Comparison of ENCODE assay signal across 15 cellular contexts in genomic region chrX:119495734-119496520, GRCh38. TPM values are rescaled to one million over a fixed set of nuclear protein-coding genes. Genes with fewer than 3 reads are reported as not detected.
DNase-seq lines count a peak whose midpoint lies in the region; ATAC-seq and TF ChIP-seq lines count a peak whose summit lies in the region.
"Had no signal": no experiment of that assay in that cellular context is flagged by ENCODE, and none has a peak within 500 bp of the region (broad histone marks: within the 10 kb centered on the region; RNA-seq: fewer than 3 reads in every experiment).

No MANE protein-coding gene starts in this region.

- CTCF ChIA-PET in activated CD4-positive, alpha-beta memory T cell treated with anti-CD3 and anti-CD28 coated beads for 36 hours (lab: Charles Lee), result interaction anchor here (1.4 kb wide), 1 partner anchor 14 kb away, joined by 10 read pairs; no protein-coding TSS in a partner anchor
- CTCF ChIA-PET in activated CD4-positive, alpha-beta memory T cell treated with anti-CD3 and anti-CD28 coated beads, Interleukin-2, amount 10 ng/mL, durations not matched to agents 7 days and 5 days (lab: Charles Lee), result interaction anchor here (1.7 to 2.6 kb wide), 2 partner anchors 13 kb away, joined by 7 to 12 read pairs; no protein-coding TSS in a partner anchor
- CTCF ChIA-PET in GM10248 (lab: Yijun Ruan, JAX), result interaction anchor here (1.2 to 6.4 kb wide), 3 partner anchors 14 to 20 kb away, joined by 3 to 55 read pairs (median 4); no protein-coding TSS in a partner anchor

- H3K36me3 Mint-ChIP-seq in activated CD4-positive, alpha-beta memory T cell treated with anti-CD3 and anti-CD28 coated beads for 36 hours, result no peaks in the 10 kb centered on the region
- H3K36me3 Mint-ChIP-seq in activated CD4-positive, alpha-beta memory T cell treated with anti-CD3 and anti-CD28 coated beads, Interleukin-2, amount 10 ng/mL, durations not matched to agents 7 days and 5 days (ENCODE audit: low read depth), result no peaks in the 10 kb centered on the region
- H3K36me3 Mint-ChIP-seq in stimulated activated memory B cell treated with anti-CD40 and anti-IgM and Interleukin-4, amounts not matched to agents 10 μg/mL and 1 μg/mL and 100 μg/mL, for 72 hours, result no peaks in the 10 kb centered on the region
- H3K36me3 Mint-ChIP-seq: immature natural killer cell had no signal

- peak overlapping the region; percentile 42 for H3K27ac Mint-ChIP-seq in activated CD4-positive, alpha-beta memory T cell treated with anti-CD3 and anti-CD28 coated beads for 36 hours
- H3K27ac Mint-ChIP-seq in activated CD4-positive, alpha-beta memory T cell treated with anti-CD3 and anti-CD28 coated beads, Interleukin-2, amount 10 ng/mL, durations not matched to agents 7 days and 5 days, result no peak overlapping the region
- H3K27ac Mint-ChIP-seq in stimulated activated memory B cell treated with anti-CD40 and anti-IgM and Interleukin-4, amounts not matched to agents 10 μg/mL and 1 μg/mL and 100 μg/mL, for 72 hours, result peak overlapping the region; percentile 65
- H3K27ac Mint-ChIP-seq: immature natural killer cell had no signal

- H3K4me1 Mint-ChIP-seq in activated CD4-positive, alpha-beta memory T cell treated with anti-CD3 and anti-CD28 coated beads for 36 hours (ENCODE audit: low read depth), result peaks cover 15% of the 10 kb centered on the region
- H3K4me1 Mint-ChIP-seq in activated CD4-positive, alpha-beta memory T cell treated with anti-CD3 and anti-CD28 coated beads, Interleukin-2, amount 10 ng/mL, durations not matched to agents 7 days and 5 days, result peaks cover 14% of the 10 kb centered on the region
- H3K4me1 Mint-ChIP-seq in stimulated activated memory B cell treated with anti-CD40 and anti-IgM and Interleukin-4, amounts not matched to agents 10 μg/mL and 1 μg/mL and 100 μg/mL, for 72 hours, result peaks cover 29% of the 10 kb centered on the region
- H3K4me1 Mint-ChIP-seq: immature natural killer cell had no signal

- H3K9me3 Mint-ChIP-seq in activated CD4-positive, alpha-beta memory T cell treated with anti-CD3 and anti-CD28 coated beads for 36 hours, result no peaks in the 10 kb centered on the region
- H3K9me3 Mint-ChIP-seq in activated CD4-positive, alpha-beta memory T cell treated with anti-CD3 and anti-CD28 coated beads, Interleukin-2, amount 10 ng/mL, durations not matched to agents 7 days and 5 days, result no peaks in the 10 kb centered on the region
- H3K9me3 Mint-ChIP-seq in stimulated activated memory B cell treated with anti-CD40 and anti-IgM and Interleukin-4, amounts not matched to agents 10 μg/mL and 1 μg/mL and 100 μg/mL, for 72 hours, result no peaks in the 10 kb centered on the region
- H3K9me3 Mint-ChIP-seq: immature natural killer cell had no signal

- H3K27me3 ChIP-seq in Peyer's patch, result no peaks in the 10 kb centered on the region

- POLR2A ChIA-PET in activated CD4-positive, alpha-beta memory T cell treated with anti-CD3 and anti-CD28 coated beads for 36 hours (lab: Charles Lee), result no interaction called here
- POLR2A ChIA-PET in activated CD4-positive, alpha-beta memory T cell treated with anti-CD3 and anti-CD28 coated beads, Interleukin-2, amount 10 ng/mL, durations not matched to agents 7 days and 5 days (lab: Charles Lee), result interaction anchor here (1.6 kb wide), 1 partner anchor 1001 kb away, joined by 3 read pairs; the partner anchor contains the start of gene DOCK11
- POLR2A ChIA-PET in GM10248 (lab: Yijun Ruan, JAX), result no interaction called here

- ATAC-seq in left colon, result peak; percentile 22
- no peak for ATAC-seq in stimulated activated memory B cell treated with anti-CD40 and anti-IgM and Interleukin-4, amounts not matched to agents 10 μg/mL and 1 μg/mL and 100 μg/mL, for 72 hours
- ATAC-seq in HG02763 (IDR thresholded peaks at IDR 0.05; ENCODE audit: unreplicated experiment), result no peak
- ATAC-seq: Panc1 had no signal

- H3K27me3 Mint-ChIP-seq in activated CD4-positive, alpha-beta memory T cell treated with anti-CD3 and anti-CD28 coated beads for 36 hours, result no peaks in the 10 kb centered on the region
- H3K27me3 Mint-ChIP-seq in activated CD4-positive, alpha-beta memory T cell treated with anti-CD3 and anti-CD28 coated beads, Interleukin-2, amount 10 ng/mL, durations not matched to agents 7 days and 5 days, result no peaks in the 10 kb centered on the region
- no peaks in the 10 kb centered on the region for H3K27me3 Mint-ChIP-seq in stimulated activated memory B cell treated with anti-CD40 and anti-IgM and Interleukin-4, amounts not matched to agents 10 μg/mL and 1 μg/mL and 100 μg/mL, for 72 hours

- H3K4me1 ChIP-seq in Peyer's patch, result peaks cover 0 to 6% (median 0%) of the 10 kb centered on the region in 4 donors
- H3K4me1 ChIP-seq: adrenal gland had no signal

- no peak overlapping the region for H3K4me3 ChIP-seq in Peyer's patch
- H3K4me3 ChIP-seq: adrenal gland, GM23248 had no signal

- TF ChIP-seq CTCF in Peyer's patch (IDR thresholded peaks at IDR 0.05), result no peak
- TF ChIP-seq CTCF in GM10248 (IDR thresholded peaks at IDR 0.05; ENCODE audit: control extremely low read depth, extremely low read depth, low read depth, missing control alignments), result no peak

- no peak overlapping the region for H3K4me3 Mint-ChIP-seq in activated CD4-positive, alpha-beta memory T cell treated with anti-CD3 and anti-CD28 coated beads for 36 hours
- H3K4me3 Mint-ChIP-seq in activated CD4-positive, alpha-beta memory T cell treated with anti-CD3 and anti-CD28 coated beads, Interleukin-2, amount 10 ng/mL, durations not matched to agents 7 days and 5 days, result no peak overlapping the region
- no peak overlapping the region for H3K4me3 Mint-ChIP-seq in stimulated activated memory B cell treated with anti-CD40 and anti-IgM and Interleukin-4, amounts not matched to agents 10 μg/mL and 1 μg/mL and 100 μg/mL, for 72 hours
- H3K4me3 Mint-ChIP-seq: immature natural killer cell had no signal

- no peaks in the 10 kb centered on the region for H3K9me3 ChIP-seq in Peyer's patch
- H3K9me3 ChIP-seq: adrenal gland had no signal

- H3K36me3 ChIP-seq in Peyer's patch, result no peaks in the 10 kb centered on the region
- H3K36me3 ChIP-seq: adrenal gland had no signal

- no peak for TF ChIP-seq POLR2A in Peyer's patch (IDR thresholded peaks at IDR 0.05)

- peak; percentile 28 for DNase-seq in activated CD4-positive, alpha-beta memory T cell treated with anti-CD3 and anti-CD28 coated beads for 36 hours
- no peak for DNase-seq in activated CD4-positive, alpha-beta memory T cell treated with anti-CD3 and anti-CD28 coated beads, Interleukin-2, amount 10 ng/mL, durations not matched to agents 7 days and 5 days
- DNase-seq in Peyer's patch (peak in 2 of 3 donors; percentile 61 to 63), left colon (no peak), GM10248 (ENCODE audit: extremely low spot score) (no peak), dedifferentiated amniotic fluid mesenchymal stem cell (ENCODE audit: extremely low spot score) (no peak)
- DNase-seq: adrenal gland, GM23248, immature natural killer cell, mesenchymal stem cell, NCI-H1930, NCI-H524 had no signal

- H3K27ac ChIP-seq in Peyer's patch, result peak overlapping the region in 3 of 4 donors; percentile 64 to 89 (median 84)
- H3K27ac ChIP-seq: adrenal gland, GM23248 had no signal

- intact Hi-C loops in activated CD4-positive, alpha-beta memory T cell treated with anti-CD3 and anti-CD28 coated beads for 36 hours (cut with micrococcal nuclease), result no loop called here
- intact Hi-C loops in left colon (cut with DNase I, micrococcal nuclease), result no loop called here

RNA-seq across cellular contexts. Expression of gene SLC25A5, which starts 27.7 kb away (rescaled TPM):
- total RNA-seq in activated CD4-positive, alpha-beta memory T cell treated with anti-CD3 and anti-CD28 coated beads for 36 hours, result 100 to 1,000 TPM; 627 to 652 TPM
- 100 to 1,000 TPM; 403 TPM for total RNA-seq in activated CD4-positive, alpha-beta memory T cell treated with anti-CD3 and anti-CD28 coated beads, Interleukin-2, amount 10 ng/mL, durations not matched to agents 7 days and 5 days
- 1,000 to 10,000 TPM in 1 of 4 donors, 100 to 1,000 TPM in 3; 366 to 1,287 (median 800) TPM for total RNA-seq in Peyer's patch
- total RNA-seq in left colon, result 1,000 to 10,000 TPM; 1,116 to 1,323 TPM

Comparison
In these comparisons a context has a peak if more than half of its experiments do, and no peak if none do; other contexts are left out.
1. DNase-seq: peak in activated CD4-positive, alpha-beta memory T cell treated with anti-CD3 and anti-CD28 coated beads for 36 hours (single experiment) and Peyer's patch (2 of 3); none in activated CD4-positive, alpha-beta memory T cell treated with anti-CD3 and anti-CD28 coated beads, Interleukin-2, amount 10 ng/mL, durations not matched to agents 7 days and 5 days (single experiment), left colon (0 of 2), GM10248 (single experiment) and dedifferentiated amniotic fluid mesenchymal stem cell (single experiment).